ENCODE assay signal across 17 cellular contexts in genomic region chr5:157215826-157216167, GRCh38. TPM values are rescaled to one million over a fixed set of nuclear protein-coding genes. Genes with fewer than 3 reads are reported as not detected.
DNase-seq lines count a peak whose midpoint lies in the region; ATAC-seq, FAIRE-seq and TF ChIP-seq lines count a peak whose summit lies in the region.
"Had no signal": no experiment of that assay in that cellular context is flagged by ENCODE, and none has a peak within 500 bp of the region (broad histone marks: within the 10 kb centered on the region; RNA-seq: fewer than 3 reads in every experiment).

No MANE protein-coding gene starts in this region.

- H3K9me3 Mint-ChIP-seq in astrocyte (ENCODE audit: unreplicated experiment) = no peaks in the 10 kb centered on the region

- no peak overlapping the region for H3K27ac Mint-ChIP-seq in astrocyte (ENCODE audit: unreplicated experiment)

- no peak for TF ChIP-seq CTCF in astrocyte (IDR thresholded peaks at IDR 0.05; ENCODE audit: insufficient read depth, low read depth, low read length)

- H3K4me2 ChIP-seq in astrocyte (ENCODE audit: low read length) = peak overlapping the region; percentile 9

- H3K36me3 Mint-ChIP-seq in astrocyte (ENCODE audit: low read depth, unreplicated experiment) = no peaks in the 10 kb centered on the region

- no peak overlapping the region for H3K27ac ChIP-seq in astrocyte (ENCODE audit: low read depth, low read length)
- H3K27ac ChIP-seq: coronary artery, prostate gland, SJCRH30 had no signal

- H3K9me3 ChIP-seq in astrocyte (ENCODE audit: insufficient read depth, low read depth, low read length) = no peaks in the 10 kb centered on the region
- H3K9me3 ChIP-seq: prostate gland, SJCRH30 had no signal

- H3K36me3 ChIP-seq in astrocyte (ENCODE audit: insufficient read depth, low read length) = no peaks in the 10 kb centered on the region
- H3K36me3 ChIP-seq: prostate gland, SJCRH30 had no signal

- DNase-seq in stimulated activated naive CD4-positive, alpha-beta T cell treated with Interleukin-2 at 50 U/mL for 16 hours (lab: John Stamatoyannopoulos, UW) = peak; percentile 20
- no peak for DNase-seq in stimulated activated naive CD4-positive, alpha-beta T cell (lab: John Stamatoyannopoulos, UW)
- DNase-seq in HT1080 (ENCODE audit: low read depth) = peak; percentile 8
- no peak for DNase-seq in astrocyte (ENCODE audit: low read depth)
- DNase-seq in C1 segment of cervical spinal cord (lab: John Stamatoyannopoulos, UW) = no peak
- DNase-seq in NCI-H2227 (lab: John Stamatoyannopoulos, UW; ENCODE audit: unreplicated experiment) = no peak
- DNase-seq in islet precursor cell = no peak
- DNase-seq: amniotic stem cell; IMR-90; NCI-H146; NCI-H774; SJCRH30; stimulated activated CD4-positive, alpha-beta T cell treated with anti-CD3 and anti-CD28 coated beads, Interleukin-2, amount 100 ng/mL, for 48 hours had no signal

- H3K79me2 ChIP-seq in astrocyte (ENCODE audit: insufficient read depth, low read length) = no peaks in the 10 kb centered on the region

- H3K4me1 Mint-ChIP-seq in astrocyte (ENCODE audit: low read depth, unreplicated experiment) = peaks cover 12% of the 10 kb centered on the region

- no peak for TF ChIP-seq POLR2A in GM18505 (IDR thresholded peaks at IDR 0.05; ENCODE audit: borderline replicate concordance, extremely low read depth, insufficient read depth, insufficient read length)

- no peaks in the 10 kb centered on the region for H3K27me3 Mint-ChIP-seq in astrocyte (ENCODE audit: low read depth, unreplicated experiment)

- no peak for ATAC-seq in GM18505 (IDR thresholded peaks at IDR 0.05; ENCODE audit: unreplicated experiment)

- H4K20me1 ChIP-seq in astrocyte (ENCODE audit: insufficient read depth, low read length) = no peaks in the 10 kb centered on the region

- no peak overlapping the region for H3K9ac ChIP-seq in astrocyte (ENCODE audit: low read length)

- H3K4me1 ChIP-seq in astrocyte (ENCODE audit: insufficient read depth, low read length) = peaks cover 4% of the 10 kb centered on the region
- H3K4me1 ChIP-seq: prostate gland, SJCRH30 had no signal

- no peak overlapping the region for H2AFZ ChIP-seq in astrocyte (ENCODE audit: low read depth, low read length)

- H3K4me3 ChIP-seq in astrocyte (ENCODE audit: insufficient read depth, low read depth, low read length) = no peak overlapping the region
- H3K4me3 ChIP-seq: coronary artery, prostate gland, SJCRH30 had no signal

- H3K4me3 Mint-ChIP-seq in astrocyte (ENCODE audit: unreplicated experiment) = no peak overlapping the region

- H3K27me3 ChIP-seq in astrocyte (ENCODE audit: insufficient read depth, low read length) = no peaks in the 10 kb centered on the region
- H3K27me3 ChIP-seq: SJCRH30 had no signal

- FAIRE-seq in astrocyte (lab: Jason Lieb, UNC) = no peak

RNA-seq across cellular contexts. Expression of gene ITK, which starts 35.2 kb away (rescaled TPM):
- not detected in 2 replicates for total RNA-seq in HT1080 (2014; rRNA removed; shearing (Covaris generic))
- not detected in 2 replicates for polyA plus RNA-seq in HT1080 (2015; cell fraction: cytosol; rRNA removed)
- polyA plus RNA-seq in HT1080 (2015; cell fraction: nucleus; rRNA removed) = not detected in 2 replicates
- total RNA-seq in astrocyte = 0.48 and 0.67 TPM in 2 replicates
- total RNA-seq: IMR-90, SJCRH30 had no signal
- polyA plus RNA-seq: BJ, IMR-90 had no signal

RNA-seq across cellular contexts. Expression of gene GARIN3, which starts 49.7 kb away (rescaled TPM):
- not detected in 2 replicates for total RNA-seq in HT1080 (2014; rRNA removed; shearing (Covaris generic))
- polyA plus RNA-seq in HT1080 (2015; cell fraction: cytosol; rRNA removed) = not detected in 2 replicates
- polyA plus RNA-seq in HT1080 (2015; cell fraction: nucleus; rRNA removed) = not detected in 2 replicates
- total RNA-seq in astrocyte = not detected in 2 replicates
- total RNA-seq: IMR-90, SJCRH30 had no signal
- polyA plus RNA-seq: BJ, IMR-90 had no signal

RNA-seq across cellular contexts. Expression of gene CYFIP2, which starts 50.1 kb away (rescaled TPM):
- 57.2 and 57.6 TPM in 2 replicates for total RNA-seq in HT1080 (2014; rRNA removed; shearing (Covaris generic))
- polyA plus RNA-seq in HT1080 (2015; cell fraction: cytosol; rRNA removed) = 65.7 and 68.8 TPM in 2 replicates
- 73.6 and 76.6 TPM in 2 replicates for polyA plus RNA-seq in HT1080 (2015; cell fraction: nucleus; rRNA removed)
- 82.7 and 96.8 TPM in 2 replicates for total RNA-seq in astrocyte

Comparison
In these comparisons a context has a peak if more than half of its experiments do, and no peak if none do; other contexts are left out.
1. DNase-seq: peak in stimulated activated naive CD4-positive, alpha-beta T cell treated with Interleukin-2 at 50 U/mL for 16 hours (single experiment) and HT1080 (single experiment); none in stimulated activated naive CD4-positive, alpha-beta T cell (0 of 6), astrocyte (single experiment), C1 segment of cervical spinal cord (0 of 14), NCI-H2227 (single experiment) and islet precursor cell (single experiment).